ENCODE assay signal across 10 cellular contexts in the genomic region with DNA sequence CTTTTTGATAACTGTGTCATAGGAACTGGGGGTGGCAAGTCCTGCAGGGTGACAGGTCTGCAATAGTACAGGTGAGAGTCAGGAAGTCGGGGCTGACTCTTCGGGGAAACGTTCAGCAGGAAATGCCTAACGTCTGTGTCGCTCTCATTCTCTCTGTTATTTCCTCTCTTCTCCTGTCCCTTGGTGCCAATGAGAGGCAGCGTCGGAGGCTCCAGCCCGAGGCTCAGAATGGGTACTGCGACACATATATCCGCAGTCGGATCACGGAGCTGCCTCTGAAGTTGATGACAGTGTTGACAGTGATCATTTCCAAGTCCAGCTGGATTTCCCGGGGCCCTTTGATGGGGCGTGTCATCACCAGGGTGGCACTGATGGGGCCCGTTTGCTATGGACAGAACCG. TPM values are rescaled to one million over a fixed set of nuclear protein-coding genes. Genes with fewer than 3 reads are reported as not detected.
A peak's percentile ranks its signal among the peaks of the same experiment; 100 is the strongest.
DNase-seq lines count a peak whose midpoint lies in the region; ATAC-seq and TF ChIP-seq lines count a peak whose summit lies in the region.
"Had no signal": no experiment of that assay in that cellular context is flagged by ENCODE, and none has a peak within 500 bp of the region (broad histone marks: within the 10 kb centered on the region; RNA-seq: fewer than 3 reads in every experiment).

No MANE protein-coding gene starts in this region.

- H3K4me1 Mint-ChIP-seq in activated naive CD4-positive, alpha-beta T cell treated with anti-CD3 and anti-CD28 coated beads, Interleukin-2, amount 10 ng/mL, durations not matched to agents 7 days and 5 days, result peaks cover 80% of the 10 kb centered on the region
- peaks cover 43 to 94% (median 90%) of the 10 kb centered on the region in 4 donors for H3K4me1 Mint-ChIP-seq in naive thymus-derived CD8-positive, alpha-beta T cell

- no peak for DNase-seq in RWPE2 (ENCODE audit: low spot score)
- DNase-seq in activated naive CD4-positive, alpha-beta T cell treated with anti-CD3 and anti-CD28 coated beads, Interleukin-2, amount 10 ng/mL, durations not matched to agents 7 days and 5 days, result peak; percentile 81
- peak; percentile 37 to 86 (median 71) for DNase-seq in naive thymus-derived CD8-positive, alpha-beta T cell
- no peak for DNase-seq in H4 (ENCODE audit: low spot score)
- DNase-seq: left ventricle myocardium superior, Right ventricle myocardium superior had no signal

- no peaks in the 10 kb centered on the region for H3K9me3 Mint-ChIP-seq in activated naive CD4-positive, alpha-beta T cell treated with anti-CD3 and anti-CD28 coated beads, Interleukin-2, amount 10 ng/mL, durations not matched to agents 7 days and 5 days
- H3K9me3 Mint-ChIP-seq in naive thymus-derived CD8-positive, alpha-beta T cell, result no peaks in the 10 kb centered on the region

- TF ChIP-seq CTCF in RWPE2 (IDR thresholded peaks at IDR 0.05; ENCODE audit: poor library complexity, severe bottlenecking), result no peak

- ATAC-seq in RWPE2 (ENCODE audit: low read depth) (peak; percentile 79), HG03095 (IDR thresholded peaks at IDR 0.05; ENCODE audit: unreplicated experiment) (no peak), GM18517 (IDR thresholded peaks at IDR 0.05; ENCODE audit: unreplicated experiment) (no peak), GM19463 (IDR thresholded peaks at IDR 0.05; ENCODE audit: unreplicated experiment) (no peak)
- ATAC-seq in naive thymus-derived CD8-positive, alpha-beta T cell, result peak; percentile 48 to 61
- ATAC-seq: left ventricle myocardium superior had no signal

- H3K27ac Mint-ChIP-seq in activated naive CD4-positive, alpha-beta T cell treated with anti-CD3 and anti-CD28 coated beads, Interleukin-2, amount 10 ng/mL, durations not matched to agents 7 days and 5 days, result peak overlapping the region; percentile 96
- peak overlapping the region; percentile 94 to 100 (median 98) for H3K27ac Mint-ChIP-seq in naive thymus-derived CD8-positive, alpha-beta T cell

- H3K36me3 ChIP-seq in BLaER1 (no peaks in the 10 kb centered on the region), RWPE2 (ENCODE audit: low read depth) (no peaks in the 10 kb centered on the region)

- H4K20me1 ChIP-seq in BLaER1, result no peaks in the 10 kb centered on the region

- POLR2A ChIA-PET in naive thymus-derived CD8-positive, alpha-beta T cell (lab: Charles Lee), result interaction anchor here (0.5 to 12.3 kb wide), 9 partner anchors 9 to 798 kb away, joined by 3 to 317 read pairs (median 7); no protein-coding TSS in a partner anchor

- no peaks in the 10 kb centered on the region for H3K27me3 Mint-ChIP-seq in activated naive CD4-positive, alpha-beta T cell treated with anti-CD3 and anti-CD28 coated beads, Interleukin-2, amount 10 ng/mL, durations not matched to agents 7 days and 5 days
- no peaks in the 10 kb centered on the region for H3K27me3 Mint-ChIP-seq in naive thymus-derived CD8-positive, alpha-beta T cell

- no peaks in the 10 kb centered on the region for H3K27me3 ChIP-seq in BLaER1
- no peaks in the 10 kb centered on the region for H3K27me3 ChIP-seq in RWPE2 (ENCODE audit: insufficient read depth, poor library complexity, severe bottlenecking)

- H3K9ac ChIP-seq in BLaER1, result no peak overlapping the region

- peak overlapping the region; percentile 57 for H3K4me3 Mint-ChIP-seq in activated naive CD4-positive, alpha-beta T cell treated with anti-CD3 and anti-CD28 coated beads, Interleukin-2, amount 10 ng/mL, durations not matched to agents 7 days and 5 days
- peak overlapping the region; percentile 65 to 90 (median 84) for H3K4me3 Mint-ChIP-seq in naive thymus-derived CD8-positive, alpha-beta T cell

- H3K4me1 ChIP-seq in BLaER1 (peaks cover 77% of the 10 kb centered on the region), RWPE2 (ENCODE audit: insufficient read depth, poor library complexity, severe bottlenecking) (peaks cover 27% of the 10 kb centered on the region)

- H3K36me3 Mint-ChIP-seq in activated naive CD4-positive, alpha-beta T cell treated with anti-CD3 and anti-CD28 coated beads, Interleukin-2, amount 10 ng/mL, durations not matched to agents 7 days and 5 days, result peaks cover 17% of the 10 kb centered on the region
- no peaks in the 10 kb centered on the region for H3K36me3 Mint-ChIP-seq in naive thymus-derived CD8-positive, alpha-beta T cell

- CTCF ChIA-PET in activated naive CD4-positive, alpha-beta T cell treated with anti-CD3 and anti-CD28 coated beads, Interleukin-2, amount 10 ng/mL, durations not matched to agents 7 days and 5 days (lab: Charles Lee), result interaction anchor here (0.9 to 1.5 kb wide), 4 partner anchors 16 to 784 kb away, joined by 3 to 5 read pairs (median 4); no protein-coding TSS in a partner anchor

- H3K4me3 ChIP-seq in BLaER1 (no peak overlapping the region), RWPE2 (ENCODE audit: severe bottlenecking) (no peak overlapping the region)

- H3K9me3 ChIP-seq in BLaER1 (peaks cover 12% of the 10 kb centered on the region), RWPE2 (ENCODE audit: severe bottlenecking) (no peaks in the 10 kb centered on the region)

- H3K4me2 ChIP-seq in BLaER1, result peak overlapping the region; percentile 61

- H3K27ac ChIP-seq in BLaER1, result peak overlapping the region; percentile 51; the same call in 1 of the 2 replicates
- peak overlapping the region; percentile 28 for H3K27ac ChIP-seq in RWPE2 (ENCODE audit: poor library complexity, severe bottlenecking)

RNA-seq across cellular contexts. Expression of a gene that starts 2.7 kb away (rescaled TPM):
- 100 to 1,000 TPM; 298 to 309 TPM for total RNA-seq in naive thymus-derived CD8-positive, alpha-beta T cell
- 100 to 1,000 TPM; 125 to 167 (median 160) TPM for polyA plus RNA-seq in naive thymus-derived CD8-positive, alpha-beta T cell
- total RNA-seq in H4 (2014; rRNA removed; shearing (Covaris generic)), result 2.4 and 3.1 TPM in 2 replicates

Comparison
In these comparisons a context has a peak if more than half of its experiments do, and no peak if none do; other contexts are left out.
1. ATAC-seq: peak in RWPE2 (single experiment) and naive thymus-derived CD8-positive, alpha-beta T cell (2 of 2); none in HG03095 (single experiment), GM18517 (single experiment) and GM19463 (single experiment).
2. DNase-seq: peak in activated naive CD4-positive, alpha-beta T cell treated with anti-CD3 and anti-CD28 coated beads, Interleukin-2, amount 10 ng/mL, durations not matched to agents 7 days and 5 days (single experiment) and naive thymus-derived CD8-positive, alpha-beta T cell (10 of 10); none in RWPE2 (single experiment) and H4 (single experiment).
3. RNA of a gene that starts 2.7 kb away (total RNA-seq): 298 to 309 TPM in naive thymus-derived CD8-positive, alpha-beta T cell; 2.4 to 3.1 TPM in H4; every median in the first group is over 10 times any median in the second.